ENCODE assay signal across 18 cellular contexts in the genomic region with DNA sequence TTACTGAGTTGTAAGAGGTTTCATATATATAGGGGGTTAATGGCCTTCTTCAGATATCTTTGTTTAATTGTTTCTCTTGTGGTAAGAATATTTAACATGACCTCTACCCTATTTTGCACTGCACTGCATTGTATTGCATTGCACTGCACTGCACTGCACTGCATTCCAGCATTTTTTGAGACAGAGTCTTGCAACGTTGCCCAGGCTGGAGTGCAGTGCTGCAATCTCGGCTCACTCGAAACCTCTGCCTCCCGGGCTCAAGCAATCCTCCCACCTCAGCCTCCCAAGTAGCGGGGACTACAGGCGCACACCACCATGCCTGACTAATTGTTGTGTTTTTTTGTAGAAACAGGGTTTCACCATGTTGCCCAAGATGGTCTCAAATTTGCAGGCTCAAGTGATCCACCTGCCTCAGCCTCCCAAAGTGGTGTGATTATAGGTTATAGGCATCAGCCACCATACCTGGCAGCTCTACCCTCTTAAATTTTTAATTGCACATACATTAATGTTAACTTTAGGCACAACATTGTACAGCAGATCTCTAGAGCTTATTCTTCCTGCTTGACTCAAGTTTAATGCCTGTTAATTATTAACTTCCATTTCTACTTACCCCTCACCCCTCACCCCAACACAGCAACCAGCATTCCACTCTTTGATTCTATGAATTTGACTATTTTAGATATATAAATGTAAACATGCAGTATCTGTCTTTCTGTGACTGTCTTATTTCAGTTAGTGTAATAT. TPM values are rescaled to one million over a fixed set of nuclear protein-coding genes. Genes with fewer than 3 reads are reported as not detected.
DNase-seq lines count a peak whose midpoint lies in the region; ATAC-seq and TF ChIP-seq lines count a peak whose summit lies in the region.
"Had no signal": no experiment of that assay in that cellular context is flagged by ENCODE, and none has a peak within 500 bp of the region (broad histone marks: within the 10 kb centered on the region; RNA-seq: fewer than 3 reads in every experiment).

No MANE protein-coding gene starts in this region.

- no peaks in the 10 kb centered on the region for H3K27me3 ChIP-seq in upper lobe of right lung
- H3K27me3 ChIP-seq: BLaER1 treated with 17β-estradiol and CSF1 and Interleukin-3, amounts not matched to agents 10 nM and 100 nM had no signal

- intact Hi-C loops in Calu3 (cut with micrococcal nuclease; ENCODE audit: unreplicated experiment), result no loop called here
- intact Hi-C loops in left colon (cut with DNase I, micrococcal nuclease), result no loop called here
- intact Hi-C loops in upper lobe of right lung (cut with DNase I), result no loop called here

- peak overlapping the region; percentile 37 for H3K27ac Mint-ChIP-seq in Calu3 (ENCODE audit: unreplicated experiment)
- H3K27ac Mint-ChIP-seq: B cell; CD8-positive, alpha-beta T cell had no signal

- DNase-seq in Calu3 (no peak), LNCaP clone FGC (ENCODE audit: low read depth) (peak; percentile 8), left colon (no peak), NCI-H1092 treated with DMSO at 0.1 percent for 48 hours (lab: John Stamatoyannopoulos, UW) (no peak), SHP77 treated with DMSO at 0.1 percent for 48 hours (lab: John Stamatoyannopoulos, UW) (no peak), COLO829 (ENCODE audit: low spot score) (no peak), upper lobe of right lung (no peak)
- DNase-seq: 8988T; CD8-positive, alpha-beta T cell; COR-L47; DMS79 treated with DMSO at 0.1 percent for 48 hours; GF-D8; GM23248; IMR-90 had no signal

- CTCF ChIA-PET in Calu3 (lab: Charles Lee), result interaction anchor here (0.7 to 1.3 kb wide), 3 partner anchors 37 to 122 kb away, joined by 3 read pairs; no protein-coding TSS in a partner anchor

- H3K4me3 ChIP-seq in LNCaP clone FGC (ENCODE audit: low read depth, low read length) (no peak overlapping the region), upper lobe of right lung (no peak overlapping the region)
- H3K4me3 ChIP-seq: BLaER1 treated with 17β-estradiol and CSF1 and Interleukin-3, amounts not matched to agents 10 nM and 100 nM; GM23248; HAP-1; K562 had no signal

- peaks cover 46% of the 10 kb centered on the region for H3K4me1 Mint-ChIP-seq in Calu3 (ENCODE audit: low read depth, unreplicated experiment)
- H3K4me1 Mint-ChIP-seq: B cell had no signal

- no peaks in the 10 kb centered on the region for H3K36me3 ChIP-seq in upper lobe of right lung
- H3K36me3 ChIP-seq: HAP-1 had no signal

- no peak overlapping the region for H3K4me3 Mint-ChIP-seq in Calu3 (ENCODE audit: low read depth, unreplicated experiment)
- H3K4me3 Mint-ChIP-seq: B cell; CD8-positive, alpha-beta T cell had no signal

- no peak overlapping the region for H3K27ac ChIP-seq in upper lobe of right lung
- H3K27ac ChIP-seq: BLaER1 treated with 17β-estradiol and CSF1 and Interleukin-3, amounts not matched to agents 10 nM and 100 nM; GM23248 had no signal

- ATAC-seq in left colon, result peak; percentile 30
- no peak for ATAC-seq in upper lobe of right lung
- ATAC-seq: CD8-positive, alpha-beta T cell; K562 had no signal

- H3K27me3 Mint-ChIP-seq in Calu3 (ENCODE audit: unreplicated experiment), result no peaks in the 10 kb centered on the region
- H3K27me3 Mint-ChIP-seq: B cell had no signal

- H3K36me3 Mint-ChIP-seq in Calu3 (ENCODE audit: insufficient read depth, unreplicated experiment), result peaks cover 15% of the 10 kb centered on the region
- H3K36me3 Mint-ChIP-seq: CD8-positive, alpha-beta T cell had no signal

- BruUV-seq in Calu3 (replicated peaks; lab: Mats Ljungman, UMichigan), result no TSS peak

- TF ChIP-seq CTCF in Calu3 (IDR thresholded peaks at IDR 0.05; ENCODE audit: unreplicated experiment), result no peak
- TF ChIP-seq CTCF in LNCaP clone FGC (IDR thresholded peaks at IDR 0.05; ENCODE audit: control insufficient read depth, extremely low read depth, insufficient read depth), result no peak
- no peak for TF ChIP-seq CTCF in upper lobe of right lung (IDR thresholded peaks at IDR 0.05)

- H3K9me3 ChIP-seq in upper lobe of right lung, result no peaks in the 10 kb centered on the region
- H3K9me3 ChIP-seq: HAP-1 had no signal

- H3K4me1 ChIP-seq in upper lobe of right lung, result no peaks in the 10 kb centered on the region

- H3K9me3 Mint-ChIP-seq in Calu3 (ENCODE audit: low read depth, unreplicated experiment), result peaks cover 4% of the 10 kb centered on the region
- H3K9me3 Mint-ChIP-seq: CD8-positive, alpha-beta T cell had no signal

RNA-seq across cellular contexts. Expression of gene NEDD4, which starts 38.4 kb away (rescaled TPM):
- 48.0 and 56.8 TPM in 2 replicates for total RNA-seq in Calu3 (2022)
- total RNA-seq in left colon, result 10 to 100 TPM; 10.4 to 13.4 TPM
- total RNA-seq in upper lobe of right lung, result 18.4 TPM
